In genomic region chr14:77306406-77307098, GRCh38 we compare ENCODE assay signal across 1 cellular context.
TF ChIP-seq lines count a peak whose summit lies in the region.

No MANE protein-coding gene starts in this region.

TF ChIP-seq in HEK293, 187 proteins besides CTCF, POLR2A, EP300 and RAD21 (continued from another document):
- no peak for TF ChIP-seq YY2 (tag by site-specific recombination; IDR thresholded peaks at IDR 0.05)
TF ChIP-seq in HEK293: peak in this region for 1.
